In genomic region chr3:185702564-185703225, GRCh38 we compare ENCODE assay signal across 14 cellular contexts.
DNase-seq lines count a peak whose midpoint lies in the region; TF ChIP-seq lines count a peak whose summit lies in the region.
"Had no signal": no experiment of that assay in that cellular context is flagged by ENCODE, and none has a peak within 500 bp of the region (broad histone marks: within the 10 kb centered on the region; RNA-seq: fewer than 3 reads in every experiment).

No MANE protein-coding gene starts in this region.

- H3K27me3 Mint-ChIP-seq in progenitor cell of endocrine pancreas: no peaks in the 10 kb centered on the region

- TF ChIP-seq EP300 in esophagus muscularis mucosa (IDR thresholded peaks at IDR 0.05): no peak

- no peak overlapping the region for H3K4me3 Mint-ChIP-seq in progenitor cell of endocrine pancreas (ENCODE audit: low read depth)
- H3K4me3 Mint-ChIP-seq: activated naive CD8-positive, alpha-beta T cell treated with anti-CD3 and anti-CD28 coated beads, Interleukin-2, amount 50 U/mL, for 24 hours; T-helper 17 cell had no signal

- no peak overlapping the region for H3K27ac ChIP-seq in esophagus muscularis mucosa (replicated peaks in 1 of 4)
- no peak overlapping the region for H3K27ac ChIP-seq in WERI-Rb-1

- intact Hi-C loops in esophagus muscularis mucosa (cut with DNase I) (no loop called here), posterior vena cava (cut with DNase I) (no loop called here)

- TF ChIP-seq POLR2A in esophagus muscularis mucosa (IDR thresholded peaks at IDR 0.05; ENCODE audit: low read depth): no peak

- H3K36me3 ChIP-seq in esophagus muscularis mucosa (no peaks in the 10 kb centered on the region), WERI-Rb-1 (no peaks in the 10 kb centered on the region)

- no peaks in the 10 kb centered on the region for H3K9me3 Mint-ChIP-seq in progenitor cell of endocrine pancreas (ENCODE audit: low read depth)
- H3K9me3 Mint-ChIP-seq: activated naive CD8-positive, alpha-beta T cell treated with anti-CD3 and anti-CD28 coated beads, Interleukin-2, amount 50 U/mL, for 24 hours had no signal

- H3K4me3 ChIP-seq in esophagus muscularis mucosa (no peak overlapping the region), WERI-Rb-1 (ENCODE audit: low read depth, low read length) (no peak overlapping the region)

- H3K27ac Mint-ChIP-seq in progenitor cell of endocrine pancreas: peak overlapping the region; percentile 90
- H3K27ac Mint-ChIP-seq: activated naive CD8-positive, alpha-beta T cell treated with anti-CD3 and anti-CD28 coated beads, Interleukin-2, amount 50 U/mL, for 24 hours; T-helper 17 cell had no signal

- WGBS in esophagus muscularis mucosa: 61% methylated on average over 7 of the region's 7 CpGs

- H3K4me1 Mint-ChIP-seq in progenitor cell of endocrine pancreas (ENCODE audit: low read depth): peaks cover 25% of the 10 kb centered on the region
- H3K4me1 Mint-ChIP-seq: activated naive CD8-positive, alpha-beta T cell treated with anti-CD3 and anti-CD28 coated beads, Interleukin-2, amount 50 U/mL, for 24 hours had no signal

- peaks cover 0 to 32% (median 2%) of the 10 kb centered on the region in 4 donors for H3K27me3 ChIP-seq in esophagus muscularis mucosa
- H3K27me3 ChIP-seq in WERI-Rb-1 (ENCODE audit: insufficient read depth, low read depth, severe bottlenecking): no peaks in the 10 kb centered on the region

- DNase-seq in NCI-H1417 (lab: John Stamatoyannopoulos, UW): peak in 2 of 3 experiments; percentile 32 to 63
- no peak for DNase-seq in NCI-H1417 treated with DMSO at 0.1 percent for 48 hours (lab: John Stamatoyannopoulos, UW)
- DNase-seq in NCI-H82 treated with DMSO at 0.1 percent for 48 hours (lab: John Stamatoyannopoulos, UW; ENCODE audit: unreplicated experiment): peak; percentile 32
- DNase-seq in esophagus muscularis mucosa (ENCODE audit: extremely low spot score): peak; percentile 88
- no peak for DNase-seq in progenitor cell of endocrine pancreas (ENCODE audit: low spot score, unreplicated experiment)
- DNase-seq in SK-N-DZ (ENCODE audit: low spot score): no peak
- no peak for DNase-seq in posterior vena cava (ENCODE audit: low spot score)
- no peak for DNase-seq in WERI-Rb-1
- DNase-seq: activated CD8-positive, alpha-beta memory T cell treated with anti-CD3 and anti-CD28 coated beads for 24 hours; activated naive CD8-positive, alpha-beta T cell treated with anti-CD3 and anti-CD28 coated beads, Interleukin-2, amount 50 U/mL, for 24 hours; effector CD4-positive, alpha-beta T cell; hypothalamus; NCI-H748 treated with DMSO at 0.1 percent for 48 hours; T-helper 17 cell had no signal

- no peaks in the 10 kb centered on the region for H3K4me1 ChIP-seq in esophagus muscularis mucosa

- H3K9me3 ChIP-seq in esophagus muscularis mucosa: no peaks in the 10 kb centered on the region
- H3K9me3 ChIP-seq in WERI-Rb-1 (ENCODE audit: severe bottlenecking): no peaks in the 10 kb centered on the region

- no peak for TF ChIP-seq CTCF in esophagus muscularis mucosa (IDR thresholded peaks at IDR 0.05)
- no peak for TF ChIP-seq CTCF in progenitor cell of endocrine pancreas (IDR thresholded peaks at IDR 0.05; ENCODE audit: unreplicated experiment)
- TF ChIP-seq CTCF in WERI-Rb-1 (IDR thresholded peaks at IDR 0.05; ENCODE audit: low read depth, low read length): no peak

- peaks cover 1% of the 10 kb centered on the region for H3K36me3 Mint-ChIP-seq in progenitor cell of endocrine pancreas (ENCODE audit: insufficient read depth)

Comparison
In these comparisons a context has a peak if more than half of its experiments do, and no peak if none do; other contexts are left out.
1. DNase-seq: peak in NCI-H1417 (2 of 3), NCI-H82 treated with DMSO at 0.1 percent for 48 hours (single experiment) and esophagus muscularis mucosa (single experiment); none in NCI-H1417 treated with DMSO at 0.1 percent for 48 hours (single experiment), progenitor cell of endocrine pancreas (single experiment), SK-N-DZ (single experiment), posterior vena cava (single experiment) and WERI-Rb-1 (single experiment).